In the genomic region with DNA sequence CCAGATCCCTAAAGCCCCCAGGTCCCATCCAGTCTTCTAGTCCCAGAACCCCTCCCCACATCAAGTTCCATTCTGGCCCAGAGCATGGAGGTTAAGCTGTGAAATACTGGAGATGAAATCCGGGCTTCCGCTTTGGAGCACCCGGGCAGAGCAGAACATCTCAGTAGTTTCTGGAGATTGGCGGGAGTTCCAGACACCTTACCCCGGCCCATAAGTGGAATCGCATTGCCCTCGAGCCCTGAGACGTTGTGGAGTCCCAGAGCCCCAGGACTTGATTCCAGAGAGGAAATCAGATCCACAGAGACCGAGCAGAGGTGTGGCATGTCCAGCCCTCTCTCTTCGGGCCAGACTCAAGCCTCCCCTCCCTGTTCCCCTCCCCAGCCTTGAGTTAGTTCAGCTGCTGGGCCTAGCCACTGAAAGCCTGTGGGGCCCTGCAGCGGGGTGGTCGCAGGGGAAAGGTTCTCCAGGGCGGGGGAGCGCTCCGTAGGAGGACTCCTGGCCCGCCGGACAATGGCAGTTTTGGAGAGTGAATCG, we compare ENCODE assay signal across 8 cellular contexts. TPM values are rescaled to one million over a fixed set of nuclear protein-coding genes. Genes with fewer than 3 reads are reported as not detected.
DNase-seq lines count a peak whose midpoint lies in the region; ATAC-seq and TF ChIP-seq lines count a peak whose summit lies in the region.

No MANE protein-coding gene starts in this region.

- H3K9me3 Mint-ChIP-seq in activated naive CD8-positive, alpha-beta T cell (ENCODE audit: low read depth): no peaks in the 10 kb centered on the region

- H3F3A ChIP-seq in neural cell (ENCODE audit: insufficient read depth, low read length, poor library complexity, severe bottlenecking): no peaks in the 10 kb centered on the region

- no peak for TF ChIP-seq EP300 in neural cell (conservative IDR thresholded peaks at IDR 0.05; ENCODE audit: poor library complexity, severe bottlenecking)
- TF ChIP-seq EP300 in tibial nerve (IDR thresholded peaks at IDR 0.05): no peak

- H3K9ac ChIP-seq in neural cell (ENCODE audit: low read length): no peak overlapping the region

- peak overlapping the region; percentile 77 for H3K4me3 Mint-ChIP-seq in activated naive CD8-positive, alpha-beta T cell

- no peak for TF ChIP-seq RAD21 in neural cell (conservative IDR thresholded peaks at IDR 0.05)

- peaks cover 40% of the 10 kb centered on the region for H3K4me1 Mint-ChIP-seq in activated naive CD8-positive, alpha-beta T cell (ENCODE audit: low read depth)

- no peak overlapping the region for H2AFZ ChIP-seq in neural cell (ENCODE audit: low read depth, low read length)

- H3K27me3 Mint-ChIP-seq in activated naive CD8-positive, alpha-beta T cell: peaks cover 52% of the 10 kb centered on the region

- no peak for TF ChIP-seq CTCF in HL-60 (IDR thresholded peaks at IDR 0.05; ENCODE audit: insufficient read depth, low read length)
- TF ChIP-seq CTCF in neural cell (IDR thresholded peaks at IDR 0.05; ENCODE audit: poor library complexity, severe bottlenecking): no peak
- no peak for TF ChIP-seq CTCF in tibial nerve (IDR thresholded peaks at IDR 0.05)

- H4K20me1 ChIP-seq in neural cell (ENCODE audit: insufficient read depth): no peaks in the 10 kb centered on the region

- H3K36me3 ChIP-seq in neural cell (ENCODE audit: insufficient read depth, low read length): no peaks in the 10 kb centered on the region
- H3K36me3 ChIP-seq in tibial nerve: no peaks in the 10 kb centered on the region

- no peaks in the 10 kb centered on the region for H3K79me2 ChIP-seq in neural cell (replicated peaks; ENCODE audit: insufficient read depth, low read length)

- DNase-seq in NCI-H1092 (lab: John Stamatoyannopoulos, UW) (peak; percentile 48), NCI-H1092 treated with DMSO at 0.1 percent for 48 hours (lab: John Stamatoyannopoulos, UW) (no peak), HL-60 (ENCODE audit: low read depth in 1 of 2, low spot score in 1 of 2) (peak in 1 of 2 experiments; percentile 36), HK-2 (ENCODE audit: unreplicated experiment) (no peak), tibial nerve (ENCODE audit: low spot score in 2 of 2) (no peak)

- H3K27ac ChIP-seq in HL-60 (replicated peaks) (no peak overlapping the region), neural cell (ENCODE audit: low read length) (no peak overlapping the region), tibial nerve (peak overlapping the region in 1 of 4 donors; percentile 68)

- H3K9me3 ChIP-seq in neural cell (ENCODE audit: low read length): no peaks in the 10 kb centered on the region
- no peaks in the 10 kb centered on the region for H3K9me3 ChIP-seq in tibial nerve

- no peak overlapping the region for H3K27ac Mint-ChIP-seq in activated naive CD8-positive, alpha-beta T cell

- peaks cover 2% of the 10 kb centered on the region for H3K36me3 Mint-ChIP-seq in activated naive CD8-positive, alpha-beta T cell

- H3K4me3 ChIP-seq in HL-60 (replicated peaks; ENCODE audit: insufficient read depth, low read length): peak overlapping the region; percentile 15
- H3K4me3 ChIP-seq in neural cell (ENCODE audit: low read length): no peak overlapping the region
- H3K4me3 ChIP-seq in tibial nerve: peak overlapping the region in 1 of 4 donors; percentile 24

- H3K27me3 ChIP-seq in HL-60 (ENCODE audit: insufficient read depth, poor library complexity, severe bottlenecking): peaks cover 80% of the 10 kb centered on the region
- peaks cover 100% of the 10 kb centered on the region for H3K27me3 ChIP-seq in neural cell (ENCODE audit: insufficient read depth, low read depth, low read length)
- peaks cover 3 to 100% of the 10 kb centered on the region in 2 donors for H3K27me3 ChIP-seq in tibial nerve

- no peak for ATAC-seq in HG02588 (IDR thresholded peaks at IDR 0.05; ENCODE audit: unreplicated experiment)

- TF ChIP-seq POLR2A in tibial nerve (IDR thresholded peaks at IDR 0.05): no peak

- H3K9me2 ChIP-seq in neural cell (ENCODE audit: insufficient read depth, low read length): no peaks in the 10 kb centered on the region

- H3K4me1 ChIP-seq in tibial nerve: peaks cover 0 to 52% (median 29%) of the 10 kb centered on the region in 4 donors

- 5 to 6% methylated on average over 17 to 18 of the region's 18 CpGs for WGBS in tibial nerve, 2 donors

- no peak overlapping the region for H3K4me2 ChIP-seq in neural cell (ENCODE audit: low read length)

TF ChIP-seq in neural cell, 6 proteins besides CTCF, POLR2A, EP300 and RAD21:
- TF ChIP-seq EZH2 (IDR thresholded peaks at IDR 0.05; ENCODE audit: borderline replicate concordance, insufficient read depth, low read length, poor library complexity, severe bottlenecking) (peak; percentile 53), POLR2AphosphoS5 (IDR thresholded peaks at IDR 0.05) (peak; percentile 0), SMC3 (conservative IDR thresholded peaks at IDR 0.05; ENCODE audit: poor library complexity) (no peak), TAF1 (IDR thresholded peaks at IDR 0.05; ENCODE audit: low read depth) (no peak), MXI1 (conservative IDR thresholded peaks at IDR 0.05; ENCODE audit: poor library complexity, severe bottlenecking) (no peak)
- TF ChIP-seq, protein P1, sequence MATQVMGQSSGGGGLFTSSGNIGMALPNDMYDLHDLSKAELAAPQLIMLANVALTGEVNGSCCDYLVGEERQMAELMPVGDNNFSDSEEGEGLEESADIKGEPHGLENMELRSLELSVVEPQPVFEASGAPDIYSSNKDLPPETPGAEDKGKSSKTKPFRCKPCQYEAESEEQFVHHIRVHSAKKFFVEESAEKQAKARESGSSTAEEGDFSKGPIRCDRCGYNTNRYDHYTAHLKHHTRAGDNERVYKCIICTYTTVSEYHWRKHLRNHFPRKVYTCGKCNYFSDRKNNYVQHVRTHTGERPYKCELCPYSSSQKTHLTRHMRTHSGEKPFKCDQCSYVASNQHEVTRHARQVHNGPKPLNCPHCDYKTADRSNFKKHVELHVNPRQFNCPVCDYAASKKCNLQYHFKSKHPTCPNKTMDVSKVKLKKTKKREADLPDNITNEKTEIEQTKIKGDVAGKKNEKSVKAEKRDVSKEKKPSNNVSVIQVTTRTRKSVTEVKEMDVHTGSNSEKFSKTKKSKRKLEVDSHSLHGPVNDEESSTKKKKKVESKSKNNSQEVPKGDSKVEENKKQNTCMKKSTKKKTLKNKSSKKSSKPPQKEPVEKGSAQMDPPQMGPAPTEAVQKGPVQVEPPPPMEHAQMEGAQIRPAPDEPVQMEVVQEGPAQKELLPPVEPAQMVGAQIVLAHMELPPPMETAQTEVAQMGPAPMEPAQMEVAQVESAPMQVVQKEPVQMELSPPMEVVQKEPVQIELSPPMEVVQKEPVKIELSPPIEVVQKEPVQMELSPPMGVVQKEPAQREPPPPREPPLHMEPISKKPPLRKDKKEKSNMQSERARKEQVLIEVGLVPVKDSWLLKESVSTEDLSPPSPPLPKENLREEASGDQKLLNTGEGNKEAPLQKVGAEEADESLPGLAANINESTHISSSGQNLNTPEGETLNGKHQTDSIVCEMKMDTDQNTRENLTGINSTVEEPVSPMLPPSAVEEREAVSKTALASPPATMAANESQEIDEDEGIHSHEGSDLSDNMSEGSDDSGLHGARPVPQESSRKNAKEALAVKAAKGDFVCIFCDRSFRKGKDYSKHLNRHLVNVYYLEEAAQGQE (IDR thresholded peaks at IDR 0.05; ENCODE audit: borderline replicate concordance): no peak
TF ChIP-seq in neural cell: peak in this region for 2.

RNA-seq across cellular contexts. Expression of a gene that starts 0.9 kb away (rescaled TPM):
- not detected in 2 replicates for polyA plus RNA-seq in neural cell
- polyA minus RNA-seq in neural cell: not detected in 2 replicates
- total RNA-seq in tibial nerve: not detected
